8 cellular contexts compared by ENCODE assay signal in genomic region chr9:5509573-5509972, GRCh38. TPM values are rescaled to one million over a fixed set of nuclear protein-coding genes. Genes with fewer than 3 reads are reported as not detected.
DNase-seq lines count a peak whose midpoint lies in the region; FAIRE-seq and TF ChIP-seq lines count a peak whose summit lies in the region.

No MANE protein-coding gene starts in this region.

- H3K27me3 ChIP-seq in SJSA1 (replicated peaks) = no peaks in the 10 kb centered on the region

- H3K9me3 ChIP-seq in SJSA1 (replicated peaks) = no peaks in the 10 kb centered on the region

- H3K36me3 ChIP-seq in SJSA1 = no peaks in the 10 kb centered on the region

- peak overlapping the region; percentile 99 for H3K27ac ChIP-seq in SJSA1

- H3K4me3 ChIP-seq in SJSA1 (no peak overlapping the region; the same call in 1 of the 2 replicates), skeletal muscle cell (ENCODE audit: low read depth, low read length) (peak overlapping the region; percentile 47)

- DNase-seq in GM12891 (ENCODE audit: insufficient read length, low spot score) = no peak
- DNase-seq in SJSA1 (ENCODE audit: low read depth in 1 of 2, low spot score in 2 of 2) = peak; percentile 62 to 87
- DNase-seq in fibroblast of gingiva (ENCODE audit: low read depth) = peak; percentile 78
- peak; percentile 89 for DNase-seq in skeletal muscle cell (ENCODE audit: low read depth)
- no peak for DNase-seq in islet precursor cell
- DNase-seq in SIG-M5 treated with dmso at 0.1 percent for 504 hours (lab: John Stamatoyannopoulos, UW; ENCODE audit: unreplicated experiment) = no peak
- no peak for DNase-seq in SKM-1 treated with dmso at 0.1 percent for 144 hours (lab: John Stamatoyannopoulos, UW; ENCODE audit: unreplicated experiment)
- DNase-seq in stimulated activated naive CD4-positive, alpha-beta T cell treated with Interleukin-2 at 50 U/mL for 16 hours (lab: John Stamatoyannopoulos, UW) = no peak

- no peak for TF ChIP-seq POLR2A in GM12891 (IDR thresholded peaks at IDR 0.05; ENCODE audit: low read depth, low read length)

- H3K4me1 ChIP-seq in SJSA1 (replicated peaks) = peaks cover 53% of the 10 kb centered on the region

- peak; percentile 81 for FAIRE-seq in GM12891 (lab: Jason Lieb, UNC)

TF ChIP-seq in GM12891, 5 proteins besides CTCF, POLR2A, EP300 and RAD21:
- TF ChIP-seq SPI1 (IDR thresholded peaks at IDR 0.05; ENCODE audit: low read depth, low read length) (no peak), POLR2AphosphoS5 (IDR thresholded peaks at IDR 0.05; ENCODE audit: low read depth, low read length) (no peak), PAX5 (IDR thresholded peaks at IDR 0.05; ENCODE audit: insufficient read depth, low read length, severe bottlenecking) (no peak), POU2F2 (IDR thresholded peaks at IDR 0.05; ENCODE audit: low read depth, low read length) (no peak), TAF1 (IDR thresholded peaks at IDR 0.05; ENCODE audit: low read depth, low read length) (no peak)

RNA-seq across cellular contexts. Expression of gene PDCD1LG2, which starts 0.8 kb away (rescaled TPM):
- polyA plus RNA-seq in GM12891 (2012; ENCODE audit: low read depth, missing spikeins) = 1.2 TPM
- total RNA-seq in SJSA1 (2014; rRNA removed; shearing (Covaris generic)) = 8.8 and 18.4 TPM in 2 replicates

RNA-seq across cellular contexts. Expression of gene CD274, which starts 59.2 kb away (rescaled TPM):
- polyA plus RNA-seq in GM12891 (2012; ENCODE audit: low read depth, missing spikeins) = 18.1 TPM
- total RNA-seq in SJSA1 (2014; rRNA removed; shearing (Covaris generic)) = 6.2 and 8.0 TPM in 2 replicates

Comparison
In these comparisons a context has a peak if more than half of its experiments do, and no peak if none do; other contexts are left out.
1. DNase-seq: peak in SJSA1 (2 of 2), fibroblast of gingiva (single experiment) and skeletal muscle cell (single experiment); none in GM12891 (single experiment), islet precursor cell (single experiment), SIG-M5 treated with dmso at 0.1 percent for 504 hours (single experiment), SKM-1 treated with dmso at 0.1 percent for 144 hours (single experiment) and stimulated activated naive CD4-positive, alpha-beta T cell treated with Interleukin-2 at 50 U/mL for 16 hours (single experiment).